In genomic region chr3:159928692-159929091, GRCh38 we compare ENCODE assay signal across 9 cellular contexts. TPM values are rescaled to one million over a fixed set of nuclear protein-coding genes. Genes with fewer than 3 reads are reported as not detected.
A peak's percentile ranks its signal among the peaks of the same experiment; 100 is the strongest.
DNase-seq lines count a peak whose midpoint lies in the region; ATAC-seq and TF ChIP-seq lines count a peak whose summit lies in the region.
"Had no signal": no experiment of that assay in that cellular context is flagged by ENCODE, and none has a peak within 500 bp of the region (broad histone marks: within the 10 kb centered on the region; RNA-seq: fewer than 3 reads in every experiment).

No MANE protein-coding gene starts in this region.

- peak; percentile 93 for DNase-seq in H4 (ENCODE audit: low spot score)
- DNase-seq in SW 1271 (lab: John Stamatoyannopoulos, UW) = peak; percentile 24 to 71
- DNase-seq in foreskin fibroblast = peak; percentile 98 to 99
- no peak for DNase-seq in glutamatergic neuron
- DNase-seq in NCI-H187 (lab: John Stamatoyannopoulos, UW) = no peak

- H3K4me3 ChIP-seq in foreskin fibroblast (ENCODE audit: low read depth in 1 of 2, low read length in 2 of 2) = no peak overlapping the region
- H3K4me3 ChIP-seq in skeletal muscle satellite cell (ENCODE audit: low read length) = peak overlapping the region; percentile 18

- peaks cover 5% of the 10 kb centered on the region for H3K27me3 Mint-ChIP-seq in glutamatergic neuron (ENCODE audit: unreplicated experiment)

- no peak overlapping the region for H3K4me3 Mint-ChIP-seq in glutamatergic neuron (ENCODE audit: unreplicated experiment)
- H3K4me3 Mint-ChIP-seq: nephron had no signal

- H3K27ac Mint-ChIP-seq in glutamatergic neuron (ENCODE audit: unreplicated experiment) = no peak overlapping the region

- peak overlapping the region; percentile 78 for H3K9ac ChIP-seq in skeletal muscle satellite cell (ENCODE audit: low read depth, low read length)

- H3K4me1 ChIP-seq in skeletal muscle satellite cell (ENCODE audit: control insufficient read depth, insufficient read depth, low read length) = peaks cover 35% of the 10 kb centered on the region

- no peaks in the 10 kb centered on the region for H3K36me3 ChIP-seq in skeletal muscle satellite cell (ENCODE audit: insufficient read depth, low read length)

- no peak for ATAC-seq in GM19395 (IDR thresholded peaks at IDR 0.05; ENCODE audit: unreplicated experiment)
- ATAC-seq in GM21529 (IDR thresholded peaks at IDR 0.05; ENCODE audit: unreplicated experiment) = no peak

- H3K9me3 ChIP-seq in skeletal muscle satellite cell (replicated peaks; ENCODE audit: low read length) = peaks cover under 1% of the 10 kb centered on the region

- H3K9me3 Mint-ChIP-seq in glutamatergic neuron (ENCODE audit: unreplicated experiment) = peaks cover 15% of the 10 kb centered on the region

- no peak for TF ChIP-seq CTCF in foreskin fibroblast (IDR thresholded peaks at IDR 0.05; ENCODE audit: low read depth, low read length)
- no peak for TF ChIP-seq CTCF in glutamatergic neuron (IDR thresholded peaks at IDR 0.05; ENCODE audit: partially characterized antibody, unreplicated experiment)

- peak overlapping the region; percentile 62 for H3K4me2 ChIP-seq in skeletal muscle satellite cell (ENCODE audit: low read length)

- H3K4me1 Mint-ChIP-seq in glutamatergic neuron (ENCODE audit: low read depth, unreplicated experiment) = no peaks in the 10 kb centered on the region

- no peaks in the 10 kb centered on the region for H3K27me3 ChIP-seq in skeletal muscle satellite cell (ENCODE audit: control insufficient read depth, insufficient read depth, low read length)

- H3K36me3 Mint-ChIP-seq in glutamatergic neuron (ENCODE audit: unreplicated experiment) = peaks cover 8% of the 10 kb centered on the region

RNA-seq across cellular contexts. Expression of gene IL12A, which starts 59.9 kb away (rescaled TPM):
- total RNA-seq in H4 (2014; rRNA removed; shearing (Covaris generic)) = 0.66 and 2.1 TPM in 2 replicates
- 1.1 and 1.5 TPM in 2 replicates for total RNA-seq in skeletal muscle satellite cell (2012; rRNA removed)
- not detected for total RNA-seq in glutamatergic neuron (ENCODE audit: unreplicated experiment)

Comparison
In these comparisons a context has a peak if more than half of its experiments do, and no peak if none do; other contexts are left out.
1. DNase-seq: peak in H4 (single experiment), SW 1271 (2 of 2) and foreskin fibroblast (2 of 2); none in glutamatergic neuron (single experiment) and NCI-H187 (0 of 2).